16 cellular contexts compared by ENCODE assay signal in the genomic region with DNA sequence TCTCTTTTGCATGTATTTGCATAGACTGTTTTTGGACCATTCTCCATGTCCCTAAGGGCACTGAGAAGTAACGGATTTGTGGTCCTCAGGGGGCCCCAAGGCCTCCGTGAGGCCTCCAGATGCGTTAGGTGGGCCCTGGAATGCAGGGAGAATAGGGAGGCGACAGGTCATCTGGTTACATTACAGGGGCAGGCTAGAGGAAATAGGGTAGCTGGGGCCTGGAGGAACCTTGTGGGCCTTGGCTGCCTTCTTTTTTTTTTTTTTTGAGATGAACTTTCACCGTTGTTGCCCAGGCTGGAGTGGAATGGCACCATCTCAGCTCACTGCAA. TPM values are rescaled to one million over a fixed set of nuclear protein-coding genes. Genes with fewer than 3 reads are reported as not detected.
DNase-seq lines count a peak whose midpoint lies in the region; ATAC-seq lines count a peak whose summit lies in the region.
"Had no signal": no experiment of that assay in that cellular context is flagged by ENCODE, and none has a peak within 500 bp of the region (broad histone marks: within the 10 kb centered on the region; RNA-seq: fewer than 3 reads in every experiment).

No MANE protein-coding gene starts in this region.

- no peak overlapping the region for H3K4me3 Mint-ChIP-seq in stimulated activated naive CD8-positive, alpha-beta T cell treated with anti-CD3 and anti-CD28 coated beads, Interleukin-15, Interleukin-2, amounts not matched to agents 100 ng/mL and 50 ng/mL, for 24 hours
- H3K4me3 Mint-ChIP-seq in activated CD8-positive, alpha-beta T cell treated with anti-CD3 and anti-CD28 coated beads, Interleukin-2, amount 10 ng/mL, durations not matched to agents 7 days and 5 days, result no peak overlapping the region

- ATAC-seq in stimulated activated naive CD8-positive, alpha-beta T cell treated with anti-CD3 and anti-CD28 coated beads, Interleukin-15, Interleukin-2, amounts not matched to agents 100 U/mL and 50 U/mL, for 24 hours, result no peak
- ATAC-seq in activated CD8-positive, alpha-beta T cell treated with anti-CD3 and anti-CD28 coated beads, Interleukin-2, amount 10 ng/mL, durations not matched to agents 7 days and 5 days, result no peak
- ATAC-seq in GM19328 (IDR thresholded peaks at IDR 0.05; ENCODE audit: unreplicated experiment) (no peak), HG02763 (IDR thresholded peaks at IDR 0.05; ENCODE audit: unreplicated experiment) (no peak)

- H3K4me3 ChIP-seq in mesenchymal stem cell (ENCODE audit: insufficient read depth in 1 of 2, low read depth in 1 of 2, low read length in 2 of 2), result peak overlapping the region in 1 of 2 experiments; percentile 14
- H3K4me3 ChIP-seq: coronary artery, gastroesophageal sphincter had no signal

- H2BK5ac ChIP-seq in mesenchymal stem cell (ENCODE audit: low read depth, low read length, poor library complexity, severe bottlenecking), result no peak overlapping the region

- CTCF ChIA-PET in activated CD8-positive, alpha-beta T cell treated with anti-CD3 and anti-CD28 coated beads, Interleukin-2, amount 10 ng/mL, durations not matched to agents 7 days and 5 days (lab: Charles Lee), result interaction anchor here (1.2 to 1.9 kb wide), 3 partner anchors 25 to 63 kb away, joined by 3 to 4 read pairs (median 4); no protein-coding TSS in a partner anchor

- WGBS in mesenchymal stem cell, result 85% methylated on average over 5 of the region's 5 CpGs

- no peak overlapping the region for H3K14ac ChIP-seq in mesenchymal stem cell (ENCODE audit: low read length in 2 of 2)

- peaks cover 67% of the 10 kb centered on the region for H3K4me1 Mint-ChIP-seq in stimulated activated naive CD8-positive, alpha-beta T cell treated with anti-CD3 and anti-CD28 coated beads, Interleukin-15, Interleukin-2, amounts not matched to agents 100 ng/mL and 50 ng/mL, for 24 hours (ENCODE audit: low read depth)
- peaks cover 68% of the 10 kb centered on the region for H3K4me1 Mint-ChIP-seq in activated CD8-positive, alpha-beta T cell treated with anti-CD3 and anti-CD28 coated beads, Interleukin-2, amount 10 ng/mL, durations not matched to agents 7 days and 5 days (ENCODE audit: low read depth)

- no peak overlapping the region for H3K4ac ChIP-seq in mesenchymal stem cell (ENCODE audit: low read depth in 1 of 2, low read length in 2 of 2)

- no peaks in the 10 kb centered on the region for H3K9me3 Mint-ChIP-seq in stimulated activated naive CD8-positive, alpha-beta T cell treated with anti-CD3 and anti-CD28 coated beads, Interleukin-15, Interleukin-2, amounts not matched to agents 100 ng/mL and 50 ng/mL, for 24 hours
- no peaks in the 10 kb centered on the region for H3K9me3 Mint-ChIP-seq in activated CD8-positive, alpha-beta T cell treated with anti-CD3 and anti-CD28 coated beads, Interleukin-2, amount 10 ng/mL, durations not matched to agents 7 days and 5 days (ENCODE audit: insufficient read depth)

- H2BK120ac ChIP-seq in mesenchymal stem cell (ENCODE audit: low read depth, low read length), result no peak overlapping the region

- H3K27me3 Mint-ChIP-seq in stimulated activated naive CD8-positive, alpha-beta T cell treated with anti-CD3 and anti-CD28 coated beads, Interleukin-15, Interleukin-2, amounts not matched to agents 100 ng/mL and 50 ng/mL, for 24 hours, result no peaks in the 10 kb centered on the region
- H3K27me3 Mint-ChIP-seq in activated CD8-positive, alpha-beta T cell treated with anti-CD3 and anti-CD28 coated beads, Interleukin-2, amount 10 ng/mL, durations not matched to agents 7 days and 5 days (ENCODE audit: low read depth), result no peaks in the 10 kb centered on the region

- H3K27me3 ChIP-seq in mesenchymal stem cell (ENCODE audit: control insufficient read depth in 1 of 2, insufficient read depth in 1 of 2, low read length in 2 of 2), result no peaks in the 10 kb centered on the region
- H3K27me3 ChIP-seq: gastroesophageal sphincter had no signal

- no peak overlapping the region for H2BK12ac ChIP-seq in mesenchymal stem cell (ENCODE audit: low read length in 2 of 2)

- H4K91ac ChIP-seq in mesenchymal stem cell (ENCODE audit: low read length), result peak overlapping the region; percentile 80

- no peak overlapping the region for H4K8ac ChIP-seq in mesenchymal stem cell (ENCODE audit: low read length)

- no peaks in the 10 kb centered on the region for H3K79me1 ChIP-seq in mesenchymal stem cell (replicated peaks; ENCODE audit: low read length, poor library complexity, severe bottlenecking)

- DNase-seq in stimulated activated naive CD8-positive, alpha-beta T cell treated with anti-CD3 and anti-CD28 coated beads, Interleukin-15, Interleukin-2, amounts not matched to agents 100 U/mL and 50 U/mL, for 24 hours, result no peak
- DNase-seq in activated CD8-positive, alpha-beta T cell treated with anti-CD3 and anti-CD28 coated beads, Interleukin-2, amount 10 ng/mL, durations not matched to agents 7 days and 5 days, result no peak
- DNase-seq in mesenchymal stem cell, result no peak
- DNase-seq in AG08395 (ENCODE audit: low spot score), result no peak
- no peak for DNase-seq in GF-D8 (lab: John Stamatoyannopoulos, UW)
- DNase-seq: activated CD4-positive, alpha-beta T cell treated with anti-CD3 and anti-CD28 coated beads, Interleukin-2, amount 50 U/mL, for 48 hours; NCI-H187; NCI-H446 treated with DMSO at 0.1 percent for 48 hours; SHP77 treated with DMSO at 0.1 percent for 48 hours; substantia nigra had no signal

- H3K9me3 ChIP-seq in mesenchymal stem cell (ENCODE audit: control insufficient read depth, low read length), result no peaks in the 10 kb centered on the region
- H3K9me3 ChIP-seq: gastroesophageal sphincter had no signal

- no peak overlapping the region for H3K9ac ChIP-seq in mesenchymal stem cell (ENCODE audit: low read length)

- peak overlapping the region; percentile 88 for H3K27ac Mint-ChIP-seq in stimulated activated naive CD8-positive, alpha-beta T cell treated with anti-CD3 and anti-CD28 coated beads, Interleukin-15, Interleukin-2, amounts not matched to agents 100 ng/mL and 50 ng/mL, for 24 hours
- H3K27ac Mint-ChIP-seq in activated CD8-positive, alpha-beta T cell treated with anti-CD3 and anti-CD28 coated beads, Interleukin-2, amount 10 ng/mL, durations not matched to agents 7 days and 5 days, result peak overlapping the region; percentile 75

- H3K4me1 ChIP-seq in mesenchymal stem cell (ENCODE audit: control insufficient read depth, insufficient read depth, low read depth, low read length), result peaks cover 50% of the 10 kb centered on the region
- H3K4me1 ChIP-seq: gastroesophageal sphincter had no signal

- peak overlapping the region; percentile 79 for H2BK15ac ChIP-seq in mesenchymal stem cell (ENCODE audit: low read depth, poor library complexity, severe bottlenecking)

- no peak overlapping the region for H3K4me2 ChIP-seq in mesenchymal stem cell (ENCODE audit: low read length, poor library complexity, severe bottlenecking)

- H2AFZ ChIP-seq in mesenchymal stem cell (ENCODE audit: low read depth, low read length), result no peak overlapping the region

- peak overlapping the region; percentile 71 for H2AK5ac ChIP-seq in mesenchymal stem cell (ENCODE audit: low read length, severe bottlenecking)

- no peak overlapping the region for H3K23ac ChIP-seq in mesenchymal stem cell (ENCODE audit: low read length in 2 of 2)

- no peaks in the 10 kb centered on the region for H3K36me3 Mint-ChIP-seq in stimulated activated naive CD8-positive, alpha-beta T cell treated with anti-CD3 and anti-CD28 coated beads, Interleukin-15, Interleukin-2, amounts not matched to agents 100 ng/mL and 50 ng/mL, for 24 hours (ENCODE audit: low read depth)
- peaks cover 2% of the 10 kb centered on the region for H3K36me3 Mint-ChIP-seq in activated CD8-positive, alpha-beta T cell treated with anti-CD3 and anti-CD28 coated beads, Interleukin-2, amount 10 ng/mL, durations not matched to agents 7 days and 5 days (ENCODE audit: low read depth)

- H3K27ac ChIP-seq in mesenchymal stem cell (ENCODE audit: low read length, poor library complexity, severe bottlenecking), result no peak overlapping the region
- H3K27ac ChIP-seq: coronary artery, epithelial cell of prostate, gastroesophageal sphincter had no signal

- peak overlapping the region; percentile 61 to 65 for H3K18ac ChIP-seq in mesenchymal stem cell (ENCODE audit: low read depth in 1 of 2, low read length in 2 of 2)

- POLR2A ChIA-PET in activated CD8-positive, alpha-beta T cell treated with anti-CD3 and anti-CD28 coated beads, Interleukin-2, amount 10 ng/mL, durations not matched to agents 7 days and 5 days (lab: Charles Lee), result interaction anchor here (1.6 to 7.0 kb wide), 2 partner anchors 22 to 26 kb away, joined by 4 to 71 read pairs; no protein-coding TSS in a partner anchor

- peaks cover 0 to 3% of the 10 kb centered on the region in 2 experiments for H3K36me3 ChIP-seq in mesenchymal stem cell (ENCODE audit: control insufficient read depth in 1 of 2, insufficient read depth in 2 of 2, low read depth in 1 of 2, low read length in 2 of 2)
- H3K36me3 ChIP-seq: gastroesophageal sphincter had no signal

RNA-seq across cellular contexts. Expression of a gene that starts 28.9 kb away (rescaled TPM):
- total RNA-seq in activated CD8-positive, alpha-beta T cell treated with anti-CD3 and anti-CD28 coated beads, Interleukin-2, amount 10 ng/mL, durations not matched to agents 7 days and 5 days, result 100 to 1,000 TPM; 166 TPM
- polyA plus RNA-seq in mesenchymal stem cell (2013, experiment 1 of 2), result 88.2 TPM
- 85.9 TPM for polyA plus RNA-seq in mesenchymal stem cell (2013, experiment 2 of 2)
